In genomic region chr15:29815000-29815704, GRCh38 we compare ENCODE assay signal across 9 cellular contexts. TPM values are rescaled to one million over a fixed set of nuclear protein-coding genes. Genes with fewer than 3 reads are reported as not detected.
DNase-seq lines count a peak whose midpoint lies in the region; ATAC-seq and TF ChIP-seq lines count a peak whose summit lies in the region.
"Had no signal": no experiment of that assay in that cellular context is flagged by ENCODE, and none has a peak within 500 bp of the region (broad histone marks: within the 10 kb centered on the region; RNA-seq: fewer than 3 reads in every experiment).

No MANE protein-coding gene starts in this region.

- ATAC-seq in lung (ENCODE audit: insufficient read depth, low FRiP score), result no peak
- ATAC-seq in GM18505 (IDR thresholded peaks at IDR 0.05; ENCODE audit: unreplicated experiment), result no peak

- no peaks in the 10 kb centered on the region for H3K9me3 Mint-ChIP-seq in activated T-helper 2 cell treated with anti-CD3 and anti-CD28 coated beads, Interferon-gamma antibody, Interleukin-2, Interleukin-4, amounts not matched to agents 10 μg/mL and 5 μg/mL and 100 μg/mL, durations not matched to agents 14 hours and 24 hours and 36 hours

- peak overlapping the region; percentile 45 to 59 for H3K27ac ChIP-seq in lung (ENCODE audit: low read depth in 1 of 2, low read length in 1 of 2)
- H3K27ac ChIP-seq in vagina, result no peak overlapping the region
- H3K27ac ChIP-seq: KMS-11 had no signal

- in situ Hi-C loops in Caki2 (cut with HindIII; ENCODE audit: low pct_unique_long_range_greater_than_20kb, low sequenced_read_pairs), result no loop called here

- 44 to 48% methylated on average over 3 of the region's 3 CpGs for WGBS in lung, 2 donors

- H3K36me3 ChIP-seq in lung (ENCODE audit: control insufficient read depth in 2 of 2, insufficient read depth in 2 of 2, low read length in 2 of 2) (no peaks in the 10 kb centered on the region), vagina (no peaks in the 10 kb centered on the region)

- TF ChIP-seq POLR2A in GM18505 (IDR thresholded peaks at IDR 0.05; ENCODE audit: borderline replicate concordance, extremely low read depth, insufficient read depth, insufficient read length), result no peak
- TF ChIP-seq POLR2A in vagina (IDR thresholded peaks at IDR 0.05), result no peak

- H3K27me3 Mint-ChIP-seq in activated T-helper 2 cell treated with anti-CD3 and anti-CD28 coated beads, Interferon-gamma antibody, Interleukin-2, Interleukin-4, amounts not matched to agents 10 μg/mL and 5 μg/mL and 100 μg/mL, durations not matched to agents 14 hours and 24 hours and 36 hours (ENCODE audit: low read depth), result peaks cover 67% of the 10 kb centered on the region

- no peak overlapping the region for H3K4me3 Mint-ChIP-seq in activated T-helper 2 cell treated with anti-CD3 and anti-CD28 coated beads, Interferon-gamma antibody, Interleukin-2, Interleukin-4, amounts not matched to agents 10 μg/mL and 5 μg/mL and 100 μg/mL, durations not matched to agents 14 hours and 24 hours and 36 hours (ENCODE audit: low read depth)

- no peaks in the 10 kb centered on the region for H3K9me3 ChIP-seq in lung (ENCODE audit: control insufficient read depth in 2 of 2, insufficient read depth in 1 of 2, low read length in 1 of 2)
- no peaks in the 10 kb centered on the region for H3K9me3 ChIP-seq in vagina

- peaks cover 6 to 49% of the 10 kb centered on the region in 2 donors for H3K4me1 ChIP-seq in lung (ENCODE audit: control insufficient read depth in 2 of 2, insufficient read depth in 2 of 2, low read length in 2 of 2)
- H3K4me1 ChIP-seq in vagina, result peaks cover 82% of the 10 kb centered on the region

- DNase-seq in Caki2 (ENCODE audit: low read depth) (peak; percentile 55), M059J (ENCODE audit: low read depth) (peak; percentile 53), dermis blood vessel endothelial cell (peak; percentile 73), lung (ENCODE audit: low spot score) (no peak), posterior cingulate gyrus (no peak), vagina (ENCODE audit: extremely low spot score in 2 of 2) (no peak)
- no peak for DNase-seq in activated T-helper 2 cell treated with anti-CD3 and anti-CD28 coated beads, Interferon-gamma antibody, Interleukin-2, Interleukin-4, amounts not matched to agents 10 μg/mL and 5 μg/mL and 100 μg/mL, durations not matched to agents 14 hours and 24 hours and 36 hours (ENCODE audit: low spot score)

- H3K4me3 ChIP-seq in lung (no peak overlapping the region), vagina (no peak overlapping the region)

- TF ChIP-seq CTCF in lung (IDR thresholded peaks at IDR 0.05; ENCODE audit: control extremely low read depth, extremely low read depth) (no peak), vagina (IDR thresholded peaks at IDR 0.05) (no peak)

- intact Hi-C loops in posterior cingulate gyrus (cut with DNase I), result loop anchor here (5.0 kb wide), 1 partner anchor 68 kb away; no protein-coding TSS in a partner anchor
- intact Hi-C loops in activated T-helper 2 cell treated with anti-CD3 and anti-CD28 coated beads, Interferon-gamma antibody, Interleukin-2, Interleukin-4, amounts not matched to agents 10 μg/mL and 5 μg/mL and 100 μg/mL, durations not matched to agents 14 hours and 24 hours and 36 hours (cut with micrococcal nuclease), result no loop called here
- intact Hi-C loops in vagina (cut with DNase I), result loop anchor here (5.0 kb wide), 1 partner anchor 63 kb away; no protein-coding TSS in a partner anchor

- H3K27me3 ChIP-seq in lung (ENCODE audit: control insufficient read depth, insufficient read depth) (no peaks in the 10 kb centered on the region), vagina (no peaks in the 10 kb centered on the region)

- H3K4me1 Mint-ChIP-seq in activated T-helper 2 cell treated with anti-CD3 and anti-CD28 coated beads, Interferon-gamma antibody, Interleukin-2, Interleukin-4, amounts not matched to agents 10 μg/mL and 5 μg/mL and 100 μg/mL, durations not matched to agents 14 hours and 24 hours and 36 hours (ENCODE audit: low read depth), result no peaks in the 10 kb centered on the region

- H3K36me3 Mint-ChIP-seq in activated T-helper 2 cell treated with anti-CD3 and anti-CD28 coated beads, Interferon-gamma antibody, Interleukin-2, Interleukin-4, amounts not matched to agents 10 μg/mL and 5 μg/mL and 100 μg/mL, durations not matched to agents 14 hours and 24 hours and 36 hours (ENCODE audit: low read depth), result no peaks in the 10 kb centered on the region

- H3K27ac Mint-ChIP-seq in activated T-helper 2 cell treated with anti-CD3 and anti-CD28 coated beads, Interferon-gamma antibody, Interleukin-2, Interleukin-4, amounts not matched to agents 10 μg/mL and 5 μg/mL and 100 μg/mL, durations not matched to agents 14 hours and 24 hours and 36 hours, result no peak overlapping the region

RNA-seq across cellular contexts. Expression of gene TJP1, which starts 7.1 kb away (rescaled TPM):
- total RNA-seq in Caki2 (2014; rRNA removed; shearing (Covaris generic); ENCODE audit: low replicate concordance), result 25.0 and 39.3 TPM in 2 replicates
- total RNA-seq in M059J (2014; rRNA removed; shearing (Covaris generic)), result 18.2 and 45.2 TPM in 2 replicates
- 122 and 184 TPM in 2 replicates for total RNA-seq in dermis blood vessel endothelial cell
- 100 to 1,000 TPM in 1 of 2 donors, 10 to 100 TPM in 1; 84.6 to 211 TPM for total RNA-seq in lung
- polyA plus RNA-seq in lung, result 10 to 100 TPM; 20.6 to 23.0 TPM
- not detected in 2 replicates for total RNA-seq in activated T-helper 2 cell treated with anti-CD3 and anti-CD28 coated beads, Interferon-gamma antibody, Interleukin-2, Interleukin-4, amounts not matched to agents 10 μg/mL and 5 μg/mL and 100 μg/mL, durations not matched to agents 14 hours and 24 hours and 36 hours
- 110 TPM for total RNA-seq in vagina

Comparison
In these comparisons a context has a peak if more than half of its experiments do, and no peak if none do; other contexts are left out.
1. DNase-seq: peak in Caki2 (single experiment), M059J (single experiment) and dermis blood vessel endothelial cell (single experiment); none in lung (single experiment), posterior cingulate gyrus (0 of 10), activated T-helper 2 cell treated with anti-CD3 and anti-CD28 coated beads, Interferon-gamma antibody, Interleukin-2, Interleukin-4, amounts not matched to agents 10 μg/mL and 5 μg/mL and 100 μg/mL, durations not matched to agents 14 hours and 24 hours and 36 hours (single experiment) and vagina (0 of 2).
2. RNA of gene TJP1, which starts 7.1 kb away (total RNA-seq): 84.6 to 211 TPM in lung, 122 to 184 TPM in dermis blood vessel endothelial cell, 110 TPM in vagina (single experiment), 18.2 to 45.2 TPM in M059J and 25.0 to 39.3 TPM in Caki2; not detected in activated T-helper 2 cell treated with anti-CD3 and anti-CD28 coated beads, Interferon-gamma antibody, Interleukin-2, Interleukin-4, amounts not matched to agents 10 μg/mL and 5 μg/mL and 100 μg/mL, durations not matched to agents 14 hours and 24 hours and 36 hours; every median in the first group is over 10 times any median in the second.